19 cellular contexts compared by ENCODE assay signal in the genomic region with DNA sequence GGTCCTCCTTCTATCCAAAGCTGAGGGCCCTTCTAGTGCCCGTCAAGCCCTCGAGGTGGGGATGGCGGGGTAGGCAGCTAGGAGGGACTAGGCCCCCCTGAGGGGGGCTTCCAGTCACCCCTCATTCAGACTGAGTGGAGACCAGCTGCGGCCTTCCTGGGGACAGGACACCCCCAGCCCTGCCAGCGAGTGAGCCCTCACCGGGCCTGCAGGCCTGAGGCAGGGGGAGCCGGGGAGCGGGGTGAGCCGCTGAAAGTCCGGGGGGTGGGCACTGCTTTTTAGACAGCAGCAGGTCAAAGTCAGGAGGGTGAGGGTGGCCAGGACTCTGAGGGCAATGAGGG. TPM values are rescaled to one million over a fixed set of nuclear protein-coding genes. Genes with fewer than 3 reads are reported as not detected.
DNase-seq lines count a peak whose midpoint lies in the region; ATAC-seq and TF ChIP-seq lines count a peak whose summit lies in the region.
"Had no signal": no experiment of that assay in that cellular context is flagged by ENCODE, and none has a peak within 500 bp of the region (broad histone marks: within the 10 kb centered on the region; RNA-seq: fewer than 3 reads in every experiment).

No MANE protein-coding gene starts in this region.

- H3K4me1 ChIP-seq in Loucy (ENCODE audit: insufficient read depth, low read length, poor library complexity, severe bottlenecking): peaks cover 4% of the 10 kb centered on the region
- H3K4me1 ChIP-seq in spleen: peaks cover 0 to 24% (median 3%) of the 10 kb centered on the region in 6 donors
- peaks cover 28% of the 10 kb centered on the region for H3K4me1 ChIP-seq in MM.1S (ENCODE audit: low read length)

- H2AFZ ChIP-seq in Loucy (ENCODE audit: low read length) (no peak overlapping the region), MM.1S (ENCODE audit: low read length) (no peak overlapping the region)

- H3K4me1 Mint-ChIP-seq in natural killer cell treated with Interleukin-12 subunit alpha and Interleukin-12 subunit beta and Interleukin-15 and Interleukin-18, amount 100 ng/mL, for 72 hours (ENCODE audit: low read depth in 2 of 2): no peaks in the 10 kb centered on the region
- H3K4me1 Mint-ChIP-seq: CD4-positive, CD25-positive, alpha-beta regulatory T cell had no signal

- H3K36me3 ChIP-seq in Loucy (ENCODE audit: insufficient read depth, low read length): no peaks in the 10 kb centered on the region
- peaks cover 0 to 4% (median 0%) of the 10 kb centered on the region in 6 donors for H3K36me3 ChIP-seq in spleen
- no peaks in the 10 kb centered on the region for H3K36me3 ChIP-seq in MM.1S (replicated peaks; ENCODE audit: insufficient read depth, low read length)

- H3K9me3 Mint-ChIP-seq in natural killer cell treated with Interleukin-12 subunit alpha and Interleukin-12 subunit beta and Interleukin-15 and Interleukin-18, amount 100 ng/mL, for 72 hours: no peaks in the 10 kb centered on the region
- H3K9me3 Mint-ChIP-seq: CD4-positive, CD25-positive, alpha-beta regulatory T cell had no signal

- TF ChIP-seq CTCF in Loucy (conservative IDR thresholded peaks at IDR 0.05; ENCODE audit: low read length) (no peak), spleen (IDR thresholded peaks at IDR 0.05 in 8 of 11, conservative IDR thresholded peaks at IDR 0.05 in 3 of 11) (no peak), MM.1S (IDR thresholded peaks at IDR 0.05; ENCODE audit: low read length) (no peak)

- DNase-seq in DMS53 (lab: John Stamatoyannopoulos, UW) (peak; percentile 60), DMS53 treated with DMSO at 0.1 percent for 48 hours (lab: John Stamatoyannopoulos, UW; ENCODE audit: unreplicated experiment) (no peak), ecto neural progenitor cell (ENCODE audit: low spot score) (peak; percentile 42), spleen (peak; percentile 63), MM.1S (no peak)
- no peak for DNase-seq in natural killer cell treated with Interleukin-12 subunit alpha and Interleukin-12 subunit beta and Interleukin-15 and Interleukin-18, amount 100 ng/mL, for 72 hours (ENCODE audit: low spot score)
- DNase-seq in stimulated activated CD8-positive, alpha-beta memory T cell treated with anti-CD3 and anti-CD28 coated beads, Interleukin-4, amount 100 ng/mL, for 48 hours: no peak
- DNase-seq: AML-193; CD4-positive, CD25-positive, alpha-beta regulatory T cell; NCI-H2029; NCI-H345; NCI-H524 treated with DMSO at 0.1 percent for 48 hours; PC-3; RPMI8226 had no signal

- no peak overlapping the region for H3K4me3 Mint-ChIP-seq in natural killer cell treated with Interleukin-12 subunit alpha and Interleukin-12 subunit beta and Interleukin-15 and Interleukin-18, amount 100 ng/mL, for 72 hours
- H3K4me3 Mint-ChIP-seq: CD4-positive, CD25-positive, alpha-beta regulatory T cell had no signal

- TF ChIP-seq POLR2A in spleen (IDR thresholded peaks at IDR 0.05): no peak

- no peak overlapping the region for H3K4me3 ChIP-seq in Loucy (ENCODE audit: low read length, poor library complexity, severe bottlenecking)
- peak overlapping the region in 1 of 8 donors; percentile 9 for H3K4me3 ChIP-seq in spleen
- no peak overlapping the region for H3K4me3 ChIP-seq in MM.1S (ENCODE audit: low read length)
- H3K4me3 ChIP-seq: K562 had no signal

- ATAC-seq in natural killer cell treated with Interleukin-12 subunit alpha and Interleukin-12 subunit beta and Interleukin-15 and Interleukin-18, amount 100 ng/mL, for 72 hours: no peak
- ATAC-seq: K562, PC-3 had no signal

- no peaks in the 10 kb centered on the region for H3K27me3 ChIP-seq in Loucy (ENCODE audit: insufficient read depth, low read length, poor library complexity, severe bottlenecking)
- peaks cover 0 to 68% (median 27%) of the 10 kb centered on the region in 7 donors for H3K27me3 ChIP-seq in spleen (replicated peaks in 1 of 7)
- H3K27me3 ChIP-seq in MM.1S (replicated peaks; ENCODE audit: insufficient read depth, low read length): peaks cover 7% of the 10 kb centered on the region

- H4K20me1 ChIP-seq in Loucy (ENCODE audit: insufficient read depth, low read length, poor library complexity, severe bottlenecking) (no peaks in the 10 kb centered on the region), MM.1S (ENCODE audit: insufficient read depth, low read length) (no peaks in the 10 kb centered on the region)

- H3K9me3 ChIP-seq in Loucy (ENCODE audit: insufficient read depth, low read depth, low read length): no peaks in the 10 kb centered on the region
- H3K9me3 ChIP-seq in spleen: no peaks in the 10 kb centered on the region
- no peaks in the 10 kb centered on the region for H3K9me3 ChIP-seq in MM.1S (replicated peaks; ENCODE audit: insufficient read depth, low read length)
- H3K9me3 ChIP-seq: Caco-2 had no signal

- no peaks in the 10 kb centered on the region for H3K79me2 ChIP-seq in Loucy (ENCODE audit: insufficient read depth, low read length)
- H3K79me2 ChIP-seq in MM.1S (ENCODE audit: low read length): no peaks in the 10 kb centered on the region

- H3K27ac Mint-ChIP-seq in natural killer cell treated with Interleukin-12 subunit alpha and Interleukin-12 subunit beta and Interleukin-15 and Interleukin-18, amount 100 ng/mL, for 72 hours: no peak overlapping the region
- H3K27ac Mint-ChIP-seq: CD4-positive, CD25-positive, alpha-beta regulatory T cell had no signal

- H3K36me3 Mint-ChIP-seq in natural killer cell treated with Interleukin-12 subunit alpha and Interleukin-12 subunit beta and Interleukin-15 and Interleukin-18, amount 100 ng/mL, for 72 hours: no peaks in the 10 kb centered on the region
- H3K36me3 Mint-ChIP-seq: CD4-positive, CD25-positive, alpha-beta regulatory T cell had no signal

- H3K4me2 ChIP-seq in Loucy (ENCODE audit: low read depth, low read length, poor library complexity, severe bottlenecking): peak overlapping the region; percentile 65
- no peak overlapping the region for H3K4me2 ChIP-seq in MM.1S (ENCODE audit: low read depth, low read length)

- H3K9me2 ChIP-seq in Loucy (replicated peaks; ENCODE audit: low read depth, low read length): no peaks in the 10 kb centered on the region
- no peaks in the 10 kb centered on the region for H3K9me2 ChIP-seq in MM.1S (replicated peaks; ENCODE audit: insufficient read depth, low read length)

- 32 to 54% (median 41%) methylated on average over 3 to 10 of the region's 10 CpGs for WGBS in spleen, 5 donors

- no peak overlapping the region for H3K9ac ChIP-seq in Loucy (ENCODE audit: low read depth, low read length, poor library complexity, severe bottlenecking)
- H3K9ac ChIP-seq in MM.1S (ENCODE audit: low read length): no peak overlapping the region

- peak overlapping the region in 1 of 8 donors; percentile 40 for H3K27ac ChIP-seq in spleen
- H3K27ac ChIP-seq in MM.1S (ENCODE audit: low read length): no peak overlapping the region
- H3K27ac ChIP-seq: 22Rv1 had no signal

- intact Hi-C loops in spleen (cut with DNase I; ENCODE audit: low total_unique reads): no loop called here

- H3K27me3 Mint-ChIP-seq in natural killer cell treated with Interleukin-12 subunit alpha and Interleukin-12 subunit beta and Interleukin-15 and Interleukin-18, amount 100 ng/mL, for 72 hours: peaks cover 5% of the 10 kb centered on the region in 2 donors

- no peaks in the 10 kb centered on the region for H3F3A ChIP-seq in Loucy (ENCODE audit: low read depth)
- H3F3A ChIP-seq in MM.1S (ENCODE audit: insufficient read depth, low read length): peaks cover 11% of the 10 kb centered on the region

RNA-seq across cellular contexts. Expression of gene KREMEN2, which starts 8.7 kb away (rescaled TPM):
- 1 to 10 TPM in 1 of 7 donors, under 1 TPM in 1, not detected in 5; 0.40 to 1.0 TPM for total RNA-seq in spleen
- 1 to 10 TPM in 1 of 3 donors, under 1 TPM in 2; 0.41 to 1.2 (median 0.42) TPM for polyA plus RNA-seq in spleen
- total RNA-seq in natural killer cell treated with Interleukin-12 subunit alpha and Interleukin-12 subunit beta and Interleukin-15 and Interleukin-18, amount 100 ng/mL, for 72 hours: not detected
- total RNA-seq: CD4-positive, CD25-positive, alpha-beta regulatory T cell had no signal
- polyA plus RNA-seq: CD4-positive, CD25-positive, alpha-beta regulatory T cell had no signal

RNA-seq across cellular contexts. Expression of gene PAQR4, which starts 13.7 kb away (rescaled TPM):
- total RNA-seq in spleen: 1 to 10 TPM; 3.3 to 9.0 (median 6.4) TPM
- 1 to 10 TPM; 2.1 to 7.1 (median 6.3) TPM for polyA plus RNA-seq in spleen
- total RNA-seq in natural killer cell treated with Interleukin-12 subunit alpha and Interleukin-12 subunit beta and Interleukin-15 and Interleukin-18, amount 100 ng/mL, for 72 hours: 10 to 100 TPM; 19.7 to 39.1 TPM

RNA-seq across cellular contexts. Expression of gene PKMYT1, which starts 24.8 kb away (rescaled TPM):
- 1 to 10 TPM; 3.3 to 9.6 (median 5.6) TPM for total RNA-seq in spleen
- 10 to 100 TPM in 1 of 3 donors, 1 to 10 TPM in 2; 3.9 to 11.3 (median 6.8) TPM for polyA plus RNA-seq in spleen
- 100 to 1,000 TPM in 1 of 2 donors, 10 to 100 TPM in 1; 76.4 to 251 TPM for total RNA-seq in natural killer cell treated with Interleukin-12 subunit alpha and Interleukin-12 subunit beta and Interleukin-15 and Interleukin-18, amount 100 ng/mL, for 72 hours

RNA-seq across cellular contexts. Expression of gene FLYWCH1, which starts 43.7 kb away (rescaled TPM):
- total RNA-seq in spleen: 10 to 100 TPM; 34.8 to 79.3 (median 57.0) TPM
- polyA plus RNA-seq in spleen: 10 to 100 TPM; 14.0 to 47.0 (median 43.9) TPM
- 10 to 100 TPM; 66.6 to 85.7 TPM for total RNA-seq in natural killer cell treated with Interleukin-12 subunit alpha and Interleukin-12 subunit beta and Interleukin-15 and Interleukin-18, amount 100 ng/mL, for 72 hours

RNA-seq across cellular contexts. Expression of gene CLDN9, which starts 57.3 kb away (rescaled TPM):
- total RNA-seq in spleen: 1 to 10 TPM in 2 of 7 donors, under 1 TPM in 5; 0.24 to 1.7 (median 0.56) TPM
- under 1 TPM; 0.06 to 0.37 (median 0.16) TPM for polyA plus RNA-seq in spleen
- under 1 TPM in 1 of 2 donors, not detected in 1; 0.47 TPM for total RNA-seq in natural killer cell treated with Interleukin-12 subunit alpha and Interleukin-12 subunit beta and Interleukin-15 and Interleukin-18, amount 100 ng/mL, for 72 hours
- total RNA-seq: CD4-positive, CD25-positive, alpha-beta regulatory T cell; H4 had no signal
- polyA plus RNA-seq: CD4-positive, CD25-positive, alpha-beta regulatory T cell had no signal

Comparison
In these comparisons a context has a peak if more than half of its experiments do, and no peak if none do; other contexts are left out.
1. DNase-seq: peak in DMS53 (single experiment), ecto neural progenitor cell (single experiment) and spleen (single experiment); none in DMS53 treated with DMSO at 0.1 percent for 48 hours (single experiment), MM.1S (single experiment), natural killer cell treated with Interleukin-12 subunit alpha and Interleukin-12 subunit beta and Interleukin-15 and Interleukin-18, amount 100 ng/mL, for 72 hours (single experiment) and stimulated activated CD8-positive, alpha-beta memory T cell treated with anti-CD3 and anti-CD28 coated beads, Interleukin-4, amount 100 ng/mL, for 48 hours (single experiment).
2. RNA of gene PKMYT1, which starts 24.8 kb away (total RNA-seq): 76.4 to 251 TPM in natural killer cell treated with Interleukin-12 subunit alpha and Interleukin-12 subunit beta and Interleukin-15 and Interleukin-18, amount 100 ng/mL, for 72 hours; 3.3 to 9.6 TPM in spleen; every median in the first group is over 4 times any median in the second.